8 cellular contexts compared by ENCODE assay signal in genomic region chrX:119981286-119982070, GRCh38. TPM values are rescaled to one million over a fixed set of nuclear protein-coding genes. Genes with fewer than 3 reads are reported as not detected.
DNase-seq lines count a peak whose midpoint lies in the region; ATAC-seq, FAIRE-seq and TF ChIP-seq lines count a peak whose summit lies in the region.

No MANE protein-coding gene starts in this region.

- dilution Hi-C loops in keratinocyte (cut with MboI; ENCODE audit: extremely low pct_ligation_motif_present, low sequenced_read_pairs): no loop called here

- H3K79me2 ChIP-seq in keratinocyte (ENCODE audit: control insufficient read depth, insufficient read depth, low read length): no peaks in the 10 kb centered on the region

- H3K4me2 ChIP-seq in keratinocyte (ENCODE audit: control insufficient read depth, extremely low read depth, insufficient read depth, low read depth, low read length): no peak overlapping the region

- no peak for ATAC-seq in HG03521 (IDR thresholded peaks at IDR 0.05; ENCODE audit: unreplicated experiment)

- H4K20me1 ChIP-seq in keratinocyte (ENCODE audit: control insufficient read depth, extremely low read depth, insufficient read depth, low read length): no peaks in the 10 kb centered on the region

- no peak for FAIRE-seq in keratinocyte (lab: Jason Lieb, UNC)

- H3K9me1 ChIP-seq in keratinocyte (ENCODE audit: control insufficient read depth, extremely low read depth, insufficient read depth, low read length): no peaks in the 10 kb centered on the region

- no peaks in the 10 kb centered on the region for H3K9me3 ChIP-seq in keratinocyte (ENCODE audit: control insufficient read depth, low read depth, low read length)

- H3K4me1 ChIP-seq in keratinocyte (ENCODE audit: control insufficient read depth, extremely low read depth, insufficient read depth, low read length): no peaks in the 10 kb centered on the region

- no peaks in the 10 kb centered on the region for H3K36me3 ChIP-seq in keratinocyte (ENCODE audit: control insufficient read depth in 2 of 2, extremely low read depth in 1 of 2, insufficient read depth in 2 of 2, low read length in 2 of 2)

- in situ Hi-C loops in KBM-7 (cut with MboI; ENCODE audit: low pct_unique_long_range_greater_than_20kb, low sequenced_read_pairs): loop anchor here (25.0 kb wide), 1 partner anchor 231 kb away; no protein-coding TSS in a partner anchor

- peak; percentile 48 to 63 (median 58) for TF ChIP-seq CTCF in keratinocyte (optimal IDR thresholded peaks at IDR 0.05 in 1 of 3, IDR thresholded peaks at IDR 0.05 in 1 of 3, conservative IDR thresholded peaks at IDR 0.05 in 1 of 3; ENCODE audit: extremely low read depth in 1 of 3, insufficient read depth in 2 of 3, low read length in 3 of 3)

- peak; percentile 38 to 61 for DNase-seq in NCI-H524 (lab: John Stamatoyannopoulos, UW)
- no peak for DNase-seq in NCI-H524 treated with DMSO at 0.1 percent for 48 hours (lab: John Stamatoyannopoulos, UW)
- peak; percentile 79 for DNase-seq in KBM-7
- DNase-seq in SW480 (ENCODE audit: low spot score): peak; percentile 34
- no peak for DNase-seq in keratinocyte (ENCODE audit: low read depth, low spot score)
- DNase-seq in KG1 (lab: John Stamatoyannopoulos, UW): no peak
- no peak for DNase-seq in NK-92 (lab: John Stamatoyannopoulos, UW; ENCODE audit: unreplicated experiment)

- no peak overlapping the region for H3K9ac ChIP-seq in keratinocyte (ENCODE audit: control insufficient read depth, extremely low read depth, insufficient read depth, low read length)

- H2AFZ ChIP-seq in keratinocyte (ENCODE audit: control insufficient read depth, low read length): no peak overlapping the region

- H3K4me3 ChIP-seq in keratinocyte (ENCODE audit: control insufficient read depth in 2 of 3, extremely low read depth in 1 of 3, insufficient read depth in 2 of 3, low read depth in 1 of 3, low read length in 3 of 3): no peak overlapping the region

- H3K27ac ChIP-seq in keratinocyte (ENCODE audit: control insufficient read depth, insufficient read depth, low read length): no peak overlapping the region

- no peaks in the 10 kb centered on the region for H3K27me3 ChIP-seq in keratinocyte (ENCODE audit: control insufficient read depth, extremely low read depth, insufficient read depth, low read length)

RNA-seq across cellular contexts. Expression of gene NKAP, which starts 37.9 kb away (rescaled TPM):
- 2.3 to 4.6 TPM (median 3.1 TPM) in 3 replicates for polyA plus RNA-seq in keratinocyte
- 19.9 TPM for polyA plus RNA-seq in keratinocyte (2011; ENCODE audit: low read depth)
- polyA plus RNA-seq in keratinocyte (2011; cell fraction: cytosol; rRNA removed): 3.2 and 3.7 TPM in 2 replicates
- polyA plus RNA-seq in keratinocyte (2011; cell fraction: nucleus; rRNA removed): 2.5 and 4.0 TPM in 2 replicates
- polyA plus RNA-seq in keratinocyte (2012; ENCODE audit: low replicate concordance): 5.5 and 7.8 TPM in 2 replicates
- 0.72 to 1.4 TPM (median 1.3 TPM) in 3 replicates for polyA minus RNA-seq in keratinocyte
- polyA minus RNA-seq in keratinocyte (2011; cell fraction: cytosol; rRNA and poly(A)+ RNA removed): 4.4 TPM
- 1.9 and 2.6 TPM in 2 replicates for polyA minus RNA-seq in keratinocyte (2011; cell fraction: nucleus; rRNA and poly(A)+ RNA removed)

Comparison
In these comparisons a context has a peak if more than half of its experiments do, and no peak if none do; other contexts are left out.
1. DNase-seq: peak in NCI-H524 (2 of 2), KBM-7 (single experiment) and SW480 (single experiment); none in NCI-H524 treated with DMSO at 0.1 percent for 48 hours (single experiment), keratinocyte (single experiment), KG1 (single experiment) and NK-92 (single experiment).